In genomic region chr5:165573445-165573844, GRCh38 we compare ENCODE assay signal across 23 cellular contexts.
"Had no signal": no experiment of that assay in that cellular context is flagged by ENCODE, and none has a peak within 500 bp of the region (broad histone marks: within the 10 kb centered on the region; RNA-seq: fewer than 3 reads in every experiment).

No MANE protein-coding gene starts in this region.

- H3K36me3 ChIP-seq: esophagus squamous epithelium, gastrocnemius medialis, right lobe of liver, tibial nerve had no signal

- H3K27ac Mint-ChIP-seq: activated B cell treated with CpG ODN at 0.5 μM for 24 hours; activated CD8-positive, alpha-beta memory T cell treated with anti-CD3 and anti-CD28 coated beads, Interleukin-2, amount 10 ng/mL, durations not matched to agents 7 days and 5 days; activated CD8-positive, alpha-beta T cell treated with anti-CD3 and anti-CD28 coated beads, Interleukin-2, amount 10 ng/mL, durations not matched to agents 7 days and 5 days; activated naive CD8-positive, alpha-beta T cell; activated T-cell treated with anti-CD3 and anti-CD28 coated beads, Interleukin-2, amount 50 U/mL, for 72 hours; brain; nephron had no signal

- H3K4me3 ChIP-seq: esophagus squamous epithelium, gastrocnemius medialis, hepatocyte, right lobe of liver, tibial nerve had no signal

- H3K4me1 Mint-ChIP-seq: activated B cell treated with CpG ODN at 0.5 μM for 24 hours; activated CD8-positive, alpha-beta memory T cell treated with anti-CD3 and anti-CD28 coated beads, Interleukin-2, amount 10 ng/mL, durations not matched to agents 7 days and 5 days; brain; nephron had no signal

- ATAC-seq: activated CD8-positive, alpha-beta memory T cell treated with anti-CD3 and anti-CD28 coated beads, Interleukin-2, amount 10 ng/mL, durations not matched to agents 7 days and 5 days; activated CD8-positive, alpha-beta T cell treated with anti-CD3 and anti-CD28 coated beads, Interleukin-2, amount 10 ng/mL, durations not matched to agents 7 days and 5 days; activated T-cell treated with anti-CD3 and anti-CD28 coated beads, Interleukin-2, amount 50 U/mL, for 72 hours; gastrocnemius medialis; left colon had no signal

- H3K36me3 Mint-ChIP-seq: activated CD8-positive, alpha-beta memory T cell treated with anti-CD3 and anti-CD28 coated beads, Interleukin-2, amount 10 ng/mL, durations not matched to agents 7 days and 5 days; activated naive CD8-positive, alpha-beta T cell; brain had no signal

- H3K4me3 Mint-ChIP-seq: activated B cell treated with CpG ODN at 0.5 μM for 24 hours; activated CD8-positive, alpha-beta memory T cell treated with anti-CD3 and anti-CD28 coated beads, Interleukin-2, amount 10 ng/mL, durations not matched to agents 7 days and 5 days; activated CD8-positive, alpha-beta T cell treated with anti-CD3 and anti-CD28 coated beads, Interleukin-2, amount 10 ng/mL, durations not matched to agents 7 days and 5 days; activated naive CD8-positive, alpha-beta T cell; activated T-cell treated with anti-CD3 and anti-CD28 coated beads, Interleukin-2, amount 50 U/mL, for 72 hours; brain; nephron had no signal

- H3K9me3 ChIP-seq: esophagus squamous epithelium, gastrocnemius medialis, right lobe of liver, tibial nerve had no signal

- H3K27ac ChIP-seq: epithelial cell of prostate, esophagus squamous epithelium, gastrocnemius medialis, hepatocyte, right lobe of liver, tibial nerve had no signal

- H3K27me3 ChIP-seq: esophagus squamous epithelium, gastrocnemius medialis, hepatocyte, right lobe of liver, tibial nerve had no signal

- H3K27me3 Mint-ChIP-seq: activated B cell treated with CpG ODN at 0.5 μM for 24 hours; activated CD8-positive, alpha-beta memory T cell treated with anti-CD3 and anti-CD28 coated beads, Interleukin-2, amount 10 ng/mL, durations not matched to agents 7 days and 5 days; activated naive CD8-positive, alpha-beta T cell had no signal

- DNase-seq: activated B cell treated with CpG ODN at 0.5 μM for 24 hours; activated CD8-positive, alpha-beta memory T cell treated with anti-CD3 and anti-CD28 coated beads, Interleukin-2, amount 10 ng/mL, durations not matched to agents 7 days and 5 days; activated CD8-positive, alpha-beta T cell treated with anti-CD3 and anti-CD28 coated beads, Interleukin-2, amount 10 ng/mL, durations not matched to agents 7 days and 5 days; activated effector memory CD4-positive, alpha-beta T cell treated with Interleukin-2 at 50 U/mL for 16 hours; activated naive CD4-positive, alpha-beta T cell treated with Interleukin-2 at 50 U/mL for 16 hours; activated T-cell treated with anti-CD3 and anti-CD28 coated beads, Interleukin-2, amount 50 U/mL, for 72 hours; anterior cingulate cortex; caudate nucleus; cortex of kidney; esophagus squamous epithelium; gastrocnemius medialis; islet precursor cell; left colon; mammary epithelial cell; right lobe of liver; stimulated activated CD4-positive, alpha-beta T cell treated with anti-CD3 and anti-CD28 coated beads, Interleukin-2, amount 100 ng/mL, for 48 hours; stimulated activated naive CD4-positive, alpha-beta T cell treated with Interleukin-2 at 50 U/mL for 16 hours had no signal

- H3K4me1 ChIP-seq: esophagus squamous epithelium, gastrocnemius medialis, right lobe of liver, tibial nerve had no signal
